ENCODE assay signal across 18 cellular contexts in the genomic region with DNA sequence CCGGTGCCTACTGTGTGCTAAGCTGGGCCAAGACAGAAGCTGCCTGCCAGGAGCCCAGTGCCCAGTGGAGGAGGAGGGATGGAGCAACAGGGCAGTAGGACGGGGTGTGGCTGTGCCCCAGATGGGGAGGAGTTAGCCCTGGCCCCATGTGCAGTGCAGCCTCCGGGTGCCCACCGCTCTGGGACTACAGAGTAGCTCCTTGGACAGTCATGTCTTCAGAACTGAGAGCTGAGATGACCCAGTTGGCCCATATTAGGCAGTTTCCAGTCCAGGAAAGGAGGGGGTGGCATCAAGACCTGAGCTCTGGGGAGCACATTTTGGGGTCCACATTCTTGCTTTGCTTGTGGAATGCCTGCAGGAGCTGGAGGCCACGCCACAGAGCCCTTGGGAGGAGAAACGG. TPM values are rescaled to one million over a fixed set of nuclear protein-coding genes. Genes with fewer than 3 reads are reported as not detected.
"Had no signal": no experiment of that assay in that cellular context is flagged by ENCODE, and none has a peak within 500 bp of the region (broad histone marks: within the 10 kb centered on the region; RNA-seq: fewer than 3 reads in every experiment).

No MANE protein-coding gene starts in this region.

- H3K4me3 Mint-ChIP-seq: activated naive CD8-positive, alpha-beta T cell treated with anti-CD3 and anti-CD28 coated beads for 36 hours; natural killer cell; stimulated activated naive CD8-positive, alpha-beta T cell treated with anti-CD3 and anti-CD28 coated beads, Interleukin-15, amount 100 ng/mL, for 72 hours had no signal

- H3K9me3 Mint-ChIP-seq: activated naive CD8-positive, alpha-beta T cell treated with anti-CD3 and anti-CD28 coated beads for 36 hours; natural killer cell; stimulated activated naive CD8-positive, alpha-beta T cell treated with anti-CD3 and anti-CD28 coated beads, Interleukin-15, amount 100 ng/mL, for 72 hours had no signal

- H3K27me3 ChIP-seq: cardiac muscle cell had no signal

- H3K36me3 ChIP-seq: cardiac muscle cell had no signal

- H3K36me3 Mint-ChIP-seq: activated naive CD8-positive, alpha-beta T cell treated with anti-CD3 and anti-CD28 coated beads for 36 hours; natural killer cell had no signal

- H3K27me3 Mint-ChIP-seq: activated naive CD8-positive, alpha-beta T cell treated with anti-CD3 and anti-CD28 coated beads for 36 hours had no signal

- H3K27ac Mint-ChIP-seq: activated naive CD8-positive, alpha-beta T cell treated with anti-CD3 and anti-CD28 coated beads for 36 hours; natural killer cell; stimulated activated naive CD8-positive, alpha-beta T cell treated with anti-CD3 and anti-CD28 coated beads, Interleukin-15, amount 100 ng/mL, for 72 hours had no signal

- H3K4me3 ChIP-seq: cardiac muscle cell, skin epidermis had no signal

- H3K4me1 Mint-ChIP-seq: activated naive CD8-positive, alpha-beta T cell treated with anti-CD3 and anti-CD28 coated beads for 36 hours; natural killer cell; stimulated activated naive CD8-positive, alpha-beta T cell treated with anti-CD3 and anti-CD28 coated beads, Interleukin-15, amount 100 ng/mL, for 72 hours had no signal

- DNase-seq: activated CD4-positive, alpha-beta T cell treated with anti-CD3 and anti-CD28 coated beads, Interleukin-2, amount 50 U/mL, for 4 hours; activated naive CD8-positive, alpha-beta T cell treated with anti-CD3 and anti-CD28 coated beads for 36 hours; activated T-cell treated with anti-CD3 and anti-CD28 coated beads for 4 hours; amygdala; foreskin fibroblast; mesendoderm; natural killer cell; retina; stimulated activated CD4-positive, alpha-beta T cell treated with anti-CD3 and anti-CD28 coated beads, Interleukin-4, amount 100 ng/mL, for 1 hour; stimulated activated naive CD8-positive, alpha-beta T cell treated with anti-CD3 and anti-CD28 coated beads, Interleukin-15, amount 100 ng/mL, for 72 hours; T1000; trophoblast cell had no signal

- H3K27ac ChIP-seq: cardiac muscle cell, epithelial cell of prostate, skin epidermis had no signal

RNA-seq across cellular contexts. Expression of a gene that starts 46.6 kb away (rescaled TPM):
- total RNA-seq: activated naive CD8-positive, alpha-beta T cell treated with anti-CD3 and anti-CD28 coated beads for 36 hours; cardiac muscle cell; dermis microvascular lymphatic vessel endothelial cell; glomerular endothelial cell; T-helper 1 cell treated with Interleukin-12 subunit alpha and Interleukin-12 subunit beta and Interleukin-4 antibody, amounts not matched to agents 30 ng/mL and 1 ng/mL, for 36 hours had no signal
- polyA plus RNA-seq: cardiac muscle cell had no signal
